ENCODE assay signal across 1 cellular context in the genomic region with DNA sequence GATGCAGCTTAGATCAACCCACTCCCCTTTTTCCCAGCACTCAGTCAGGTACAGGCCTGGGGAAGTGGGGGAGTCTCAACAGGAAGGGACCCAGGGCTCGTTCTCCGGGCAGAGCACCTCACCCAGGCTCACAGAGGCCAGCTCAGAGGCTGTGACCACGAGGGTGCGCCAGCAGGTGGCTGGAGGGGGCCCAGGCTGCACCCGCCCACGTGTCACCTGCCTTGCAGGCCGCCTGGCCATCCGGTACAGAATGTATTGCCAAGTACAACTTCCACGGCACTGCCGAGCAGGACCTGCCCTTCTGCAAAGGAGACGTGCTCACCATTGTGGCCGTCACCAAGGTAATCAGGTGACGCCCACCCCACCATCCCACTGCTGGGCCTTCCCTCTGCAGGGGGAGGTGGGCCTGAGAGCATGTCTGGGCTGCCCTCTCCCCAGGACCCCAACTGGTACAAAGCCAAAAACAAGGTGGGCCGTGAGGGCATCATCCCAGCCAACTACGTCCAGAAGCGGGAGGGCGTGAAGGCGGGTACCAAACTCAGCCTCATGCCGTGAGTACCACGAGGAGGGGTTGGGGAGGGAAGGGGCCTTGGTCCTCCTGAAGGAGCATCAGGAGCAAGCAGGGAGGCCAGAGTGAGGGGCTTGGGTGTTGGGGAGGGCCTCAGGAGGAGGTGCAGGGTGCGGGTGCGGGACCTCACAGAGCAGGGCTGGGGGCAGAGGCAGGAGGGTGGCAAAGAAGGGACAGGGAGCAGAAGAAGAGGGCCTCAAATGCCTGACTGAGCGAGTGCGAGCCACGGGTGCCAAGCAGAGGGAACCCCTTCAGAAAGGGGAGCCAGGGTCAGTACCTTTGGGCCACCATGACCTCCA.
TF ChIP-seq lines count a peak whose summit lies in the region.

No MANE protein-coding gene starts in this region.

TF ChIP-seq in endothelial cell of umbilical vein, 7 proteins besides CTCF, POLR2A, EP300 and RAD21:
- TF ChIP-seq EZH2 (IDR thresholded peaks at IDR 0.05; ENCODE audit: borderline replicate concordance, low read depth, low read length, severe bottlenecking) (no peak), FOS (IDR thresholded peaks at IDR 0.05; ENCODE audit: borderline replicate concordance, insufficient read depth, low read length) (no peak)
